ENCODE assay signal across 23 cellular contexts in the genomic region with DNA sequence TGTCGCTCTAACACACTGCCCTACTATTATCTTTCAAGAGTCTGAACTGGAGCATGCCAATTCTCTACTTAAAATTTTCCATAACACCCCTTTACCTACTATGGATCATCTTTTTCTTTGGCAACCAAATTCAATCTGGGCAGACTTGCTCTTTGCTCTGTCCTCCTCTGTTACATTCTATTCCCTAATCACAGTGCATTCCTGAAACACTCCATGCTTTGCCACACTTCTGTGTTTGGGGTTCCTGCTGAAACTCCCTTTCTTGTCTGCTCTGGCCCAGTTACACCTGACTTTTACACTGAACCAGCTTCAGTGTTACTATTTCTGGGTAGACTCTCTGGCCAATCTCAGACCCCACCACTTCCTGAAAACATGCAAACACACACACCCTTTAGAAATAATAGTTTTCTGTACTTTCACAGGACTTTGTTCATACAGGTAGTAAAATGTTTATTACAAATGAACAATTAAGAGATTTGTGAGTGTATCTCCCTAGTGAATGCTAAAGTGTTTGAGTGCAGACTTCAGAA.
DNase-seq lines count a peak whose midpoint lies in the region; ATAC-seq, FAIRE-seq and TF ChIP-seq lines count a peak whose summit lies in the region.
"Had no signal": no experiment of that assay in that cellular context is flagged by ENCODE, and none has a peak within 500 bp of the region (broad histone marks: within the 10 kb centered on the region; RNA-seq: fewer than 3 reads in every experiment).

No MANE protein-coding gene starts in this region.

- H3K79me2 ChIP-seq in GM23338 (replicated peaks; ENCODE audit: insufficient read depth) = no peaks in the 10 kb centered on the region
- H3K79me2 ChIP-seq in GM12878 (ENCODE audit: control insufficient read depth, insufficient read depth, low read length) = no peaks in the 10 kb centered on the region

- no peak overlapping the region for H3K27ac Mint-ChIP-seq in GM23338
- H3K27ac Mint-ChIP-seq: CD4-positive, alpha-beta memory T cell had no signal

- intact Hi-C loops in cardiac septum (cut with DNase I) (no loop called here), GM12878 (cut with micrococcal nuclease; ENCODE audit: unreplicated experiment) (no loop called here)

- SMC1A ChIA-PET in GM12878 (lab: Charles Lee; ENCODE audit: uncharacterized antibody, unreplicated experiment) = interaction anchor here (0.5 to 1.8 kb wide), 3 partner anchors 10 to 191 kb away, joined by 3 to 6 read pairs (median 3); no protein-coding TSS in a partner anchor

- RAD21 ChIA-PET in GM12878 (lab: Charles Lee; ENCODE audit: unreplicated experiment) = no interaction called here

- BruUV-seq in GM12878 (replicated peaks; lab: Mats Ljungman, UMichigan) = no TSS peak

- no peaks in the 10 kb centered on the region; the same call in 2 of the 3 replicates for H3K9me3 Mint-ChIP-seq in GM23338

- CTCF ChIA-PET in GM12878 (lab: Yijun Ruan, JAX) = interaction anchor here (1.6 kb wide), 1 partner anchor 599 kb away, joined by 5 read pairs; no protein-coding TSS in a partner anchor

- H4K20me1 ChIP-seq in GM23338 (replicated peaks; ENCODE audit: insufficient read depth) (no peaks in the 10 kb centered on the region), GM12878 (ENCODE audit: control insufficient read depth, insufficient read depth) (no peaks in the 10 kb centered on the region)

- no peaks in the 10 kb centered on the region for H3K36me3 ChIP-seq in cardiac muscle cell
- H3K36me3 ChIP-seq in GM23338 (ENCODE audit: insufficient read depth) = no peaks in the 10 kb centered on the region
- H3K36me3 ChIP-seq in GM12878 (ENCODE audit: control insufficient read depth in 2 of 2, insufficient read depth in 2 of 2, low read length in 1 of 2) = no peaks in the 10 kb centered on the region
- H3K36me3 ChIP-seq: BE2C had no signal

- H3K27ac ChIP-seq in cardiac muscle cell (peak overlapping the region; percentile 42), GM23338 (ENCODE audit: low read depth) (no peak overlapping the region), GM12878 (ENCODE audit: control insufficient read depth, insufficient read depth) (no peak overlapping the region)
- H3K27ac ChIP-seq: 22Rv1 had no signal

- TF ChIP-seq POLR2A in GM12878 (IDR thresholded peaks at IDR 0.05; ENCODE audit: low read depth, low read length) = no peak

- in situ Hi-C loops in GM12878 (cut with MboI) = no loop called here

- no peak overlapping the region for H3K4me3 ChIP-seq in cardiac muscle cell
- no peak overlapping the region for H3K4me3 ChIP-seq in GM23338
- H3K4me3 ChIP-seq in GM12878 = no peak overlapping the region

- H3K4me2 ChIP-seq in GM23338 = no peak overlapping the region
- no peak overlapping the region for H3K4me2 ChIP-seq in GM12878 (ENCODE audit: control insufficient read depth, insufficient read depth)

- WGBS in GM12878 (ENCODE audit: insufficient coverage, insufficient replicate concordance, low lambda C conversion rate, missing lambda C conversion rate) = 0% methylated on average over 1 of the region's 1 CpG

- no peak overlapping the region for H3K9ac ChIP-seq in GM12878 (ENCODE audit: control insufficient read depth, insufficient read depth, low read length)

- H3K4me3 Mint-ChIP-seq in GM23338 = no peak overlapping the region
- H3K4me3 Mint-ChIP-seq: CD4-positive, alpha-beta memory T cell had no signal

- ATAC-seq in GM23338 (no peak), GM12878 (0 out of 3 replicates have a peak, but pooled peaks have one; percentile 27), GM18858 (IDR thresholded peaks at IDR 0.05; ENCODE audit: unreplicated experiment) (no peak), GM21381 (IDR thresholded peaks at IDR 0.05; ENCODE audit: unreplicated experiment) (no peak)

- H3K4me1 ChIP-seq in cardiac muscle cell (ENCODE audit: low read depth) (peaks cover 5% of the 10 kb centered on the region), GM23338 (ENCODE audit: insufficient read depth) (no peaks in the 10 kb centered on the region), GM12878 (ENCODE audit: control insufficient read depth, insufficient read depth, low read length) (no peaks in the 10 kb centered on the region)
- H3K4me1 ChIP-seq: BE2C had no signal

- H3K9me3 ChIP-seq in cardiac muscle cell (ENCODE audit: low read depth) (no peaks in the 10 kb centered on the region), GM12878 (replicated peaks; ENCODE audit: control insufficient read depth, insufficient read depth, low read length) (no peaks in the 10 kb centered on the region)
- H3K9me3 ChIP-seq: BE2C had no signal

- H2AFZ ChIP-seq in GM23338 (peak overlapping the region; percentile 16; the same call in 1 of the 2 replicates), GM12878 (ENCODE audit: control insufficient read depth, low read depth, low read length) (no peak overlapping the region)

- DNase-seq in cardiac muscle cell (ENCODE audit: low read depth in 1 of 2, low spot score in 1 of 2) (peak in 1 of 2 donors; percentile 30), cardiac septum (ENCODE audit: low spot score) (no peak), GM23338 (ENCODE audit: low spot score) (no peak), NCI-H226 (peak; percentile 5), GM12878 (ENCODE audit: low read depth, low spot score) (peak; percentile 8), AG08396 (ENCODE audit: low spot score) (no peak)
- DNase-seq: AML-193; BE2C; C1 segment of cervical spinal cord; Calu3; CD4-positive, alpha-beta memory T cell; COR-L47; DMS53; DMS79 treated with DMSO at 0.1 percent for 48 hours; GF-D8; H7; HCEC 1CT had no signal

- peaks cover 1% of the 10 kb centered on the region for H3K27me3 Mint-ChIP-seq in GM23338 (ENCODE audit: insufficient read depth, low read depth, poor library complexity)

- no peak for FAIRE-seq in GM12878 (lab: Jason Lieb, UNC)
- FAIRE-seq: A204.1, GM18507, H1 had no signal

- POLR2A ChIA-PET in GM12878 (lab: Charles Lee) = no interaction called here

- TF ChIP-seq EP300 in GM12878 (IDR thresholded peaks at IDR 0.05; ENCODE audit: borderline replicate concordance in 1 of 2, control insufficient read depth in 1 of 2, low read depth in 2 of 2, low read length in 2 of 2) = no peak

- H3K36me3 Mint-ChIP-seq in GM23338 (ENCODE audit: low read depth) = no peaks in the 10 kb centered on the region; the same call in 2 of the 3 replicates
- H3K36me3 Mint-ChIP-seq: CD4-positive, alpha-beta memory T cell had no signal

- no peaks in the 10 kb centered on the region for H3K27me3 ChIP-seq in cardiac muscle cell
- no peaks in the 10 kb centered on the region for H3K27me3 ChIP-seq in GM23338 (ENCODE audit: insufficient read depth)
- H3K27me3 ChIP-seq in GM12878 (replicated peaks in 1 of 2; ENCODE audit: control insufficient read depth in 2 of 2, insufficient read depth in 2 of 2, low read length in 1 of 2) = no peaks in the 10 kb centered on the region
- H3K27me3 ChIP-seq: BE2C had no signal

- TF ChIP-seq RAD21 in GM12878 (IDR thresholded peaks at IDR 0.05; ENCODE audit: insufficient read depth, low read depth, low read length) = no peak

- no peaks in the 10 kb centered on the region; the same call in 1 of the 3 replicates for H3K4me1 Mint-ChIP-seq in GM23338
- H3K4me1 Mint-ChIP-seq: CD4-positive, alpha-beta memory T cell had no signal

- TF ChIP-seq CTCF in cardiac muscle cell (IDR thresholded peaks at IDR 0.05; ENCODE audit: low read depth, low read length) (no peak), GM23338 (conservative IDR thresholded peaks at IDR 0.05; ENCODE audit: low read depth in 2 of 2) (no peak), GM12878 (IDR thresholded peaks at IDR 0.05 in 2 of 3, conservative IDR thresholded peaks at IDR 0.05 in 1 of 3; ENCODE audit: control insufficient read depth in 2 of 3, extremely low read depth in 1 of 3, insufficient read depth in 1 of 3, low read depth in 3 of 3, low read length in 3 of 3) (no peak)

- no peaks in the 10 kb centered on the region for H3F3A ChIP-seq in GM23338 (replicated peaks; ENCODE audit: low read depth)

- peaks cover 7% of the 10 kb centered on the region; the same call in 1 of the 2 replicates for H3K9me2 ChIP-seq in GM23338 (ENCODE audit: insufficient read depth)

TF ChIP-seq in GM23338, 12 proteins besides CTCF, POLR2A, EP300 and RAD21 (continues in another document):
- TF ChIP-seq STAT1 (IDR thresholded peaks at IDR 0.05; ENCODE audit: unreplicated experiment) (no peak), ZNF331 (CRISPR knock-in tag; IDR thresholded peaks at IDR 0.05; ENCODE audit: low read depth) (no peak), NANOG (IDR thresholded peaks at IDR 0.05; ENCODE audit: borderline replicate concordance) (no peak), POLR2AphosphoS5 (IDR thresholded peaks at IDR 0.05; ENCODE audit: low read depth) (no peak)
- TF ChIP-seq, protein P1, sequence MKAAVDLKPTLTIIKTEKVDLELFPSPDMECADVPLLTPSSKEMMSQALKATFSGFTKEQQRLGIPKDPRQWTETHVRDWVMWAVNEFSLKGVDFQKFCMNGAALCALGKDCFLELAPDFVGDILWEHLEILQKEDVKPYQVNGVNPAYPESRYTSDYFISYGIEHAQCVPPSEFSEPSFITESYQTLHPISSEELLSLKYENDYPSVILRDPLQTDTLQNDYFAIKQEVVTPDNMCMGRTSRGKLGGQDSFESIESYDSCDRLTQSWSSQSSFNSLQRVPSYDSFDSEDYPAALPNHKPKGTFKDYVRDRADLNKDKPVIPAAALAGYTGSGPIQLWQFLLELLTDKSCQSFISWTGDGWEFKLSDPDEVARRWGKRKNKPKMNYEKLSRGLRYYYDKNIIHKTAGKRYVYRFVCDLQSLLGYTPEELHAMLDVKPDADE (IDR thresholded peaks at IDR 0.05) = no peak

TF ChIP-seq in GM12878, 131 proteins besides CTCF, POLR2A, EP300 and RAD21:
- peak; percentile 29; the same call in 1 of the 2 replicates for TF ChIP-seq SPI1 (IDR thresholded peaks at IDR 0.05; ENCODE audit: borderline replicate concordance, insufficient read depth, low read depth, low read length)
- TF ChIP-seq MTA3 (IDR thresholded peaks at IDR 0.05; ENCODE audit: borderline replicate concordance, low read length) = no peak
- TF ChIP-seq NBN (IDR thresholded peaks at IDR 0.05) = no peak
- TF ChIP-seq ZNF217 (IDR thresholded peaks at IDR 0.05) = no peak
- TF ChIP-seq STAT1 (conservative IDR thresholded peaks at IDR 0.05) = no peak
- TF ChIP-seq PAX5 (IDR thresholded peaks at IDR 0.05; ENCODE audit: borderline replicate concordance, low read depth, low read length) = no peak
- peak; percentile 68 for TF ChIP-seq MEF2B (IDR thresholded peaks at IDR 0.05; ENCODE audit: partially characterized antibody, poor library complexity, severe bottlenecking)
- TF ChIP-seq TCF12 (IDR thresholded peaks at IDR 0.05; ENCODE audit: low read depth, low read length) = no peak
TF ChIP-seq in GM12878: peak in this region for 2.

Comparison
In these comparisons a context has a peak if more than half of its experiments do, and no peak if none do; other contexts are left out.
1. DNase-seq: peak in NCI-H226 (single experiment) and GM12878 (single experiment); none in cardiac septum (single experiment), GM23338 (single experiment) and AG08396 (single experiment).